ENCODE assay signal across 24 cellular contexts in genomic region chr10:78377362-78377761, GRCh38.
DNase-seq lines count a peak whose midpoint lies in the region; ATAC-seq and TF ChIP-seq lines count a peak whose summit lies in the region.
"Had no signal": no experiment of that assay in that cellular context is flagged by ENCODE, and none has a peak within 500 bp of the region (broad histone marks: within the 10 kb centered on the region; RNA-seq: fewer than 3 reads in every experiment).

No MANE protein-coding gene starts in this region.

- H3K27me3 ChIP-seq in neural cell (ENCODE audit: insufficient read depth, low read depth, low read length) = no peaks in the 10 kb centered on the region
- H3K27me3 ChIP-seq: brain microvascular endothelial cell, esophagus muscularis mucosa, gastrocnemius medialis, tibial nerve had no signal

- peak overlapping the region; percentile 86 for H3K9ac ChIP-seq in neural cell (ENCODE audit: low read length)

- H3K4me2 ChIP-seq in neural cell (ENCODE audit: low read length) = no peak overlapping the region

- ATAC-seq in HG03439 (IDR thresholded peaks at IDR 0.05; ENCODE audit: unreplicated experiment) = no peak
- ATAC-seq: effector memory CD8-positive, alpha-beta T cell; gastrocnemius medialis had no signal

- intact Hi-C loops in head of caudate nucleus (cut with DNase I) = no loop called here

- peak; percentile 73 for DNase-seq in ELF-1 (ENCODE audit: low read depth, low spot score)
- DNase-seq in NCI-H146 (lab: John Stamatoyannopoulos, UW) = peak; percentile 97
- DNase-seq in amniotic epithelial cell (ENCODE audit: low read depth) = peak; percentile 13
- no peak for DNase-seq in NCI-H82 treated with DMSO at 0.1 percent for 48 hours (lab: John Stamatoyannopoulos, UW; ENCODE audit: unreplicated experiment)
- DNase-seq in DMS53 treated with DMSO at 0.1 percent for 48 hours (lab: John Stamatoyannopoulos, UW; ENCODE audit: unreplicated experiment) = no peak
- no peak for DNase-seq in head of caudate nucleus
- DNase-seq: activated CD4-positive, alpha-beta T cell treated with anti-CD3 and anti-CD28 coated beads, Interleukin-2, amount 10 ng/mL, durations not matched to agents 7 days and 5 days; activated CD8-positive, alpha-beta memory T cell treated with anti-CD3 and anti-CD28 coated beads, Interleukin-2, amount 50 U/mL, for 4 hours; activated naive CD8-positive, alpha-beta T cell treated with anti-CD3 and anti-CD28 coated beads for 36 hours; brain microvascular endothelial cell; CD4-positive, CD25-positive, alpha-beta regulatory T cell; DMS 273 treated with DMSO at 0.1 percent for 48 hours; effector memory CD8-positive, alpha-beta T cell; gastrocnemius medialis; Kasumi-1; kidney glomerular epithelial cell; mammary epithelial cell; NCI-H1105; NCI-H774; stimulated activated CD4-positive, alpha-beta T cell treated with anti-CD3 and anti-CD28 coated beads, Interleukin-12 subunit alpha, Interleukin-12 subunit beta, amount 100 ng/mL, for 4 hours had no signal

- H3K36me3 ChIP-seq in neural cell (ENCODE audit: insufficient read depth, low read length) = no peaks in the 10 kb centered on the region
- H3K36me3 ChIP-seq: brain microvascular endothelial cell, esophagus muscularis mucosa, gastrocnemius medialis, tibial nerve had no signal

- no peaks in the 10 kb centered on the region for H3K79me2 ChIP-seq in neural cell (replicated peaks; ENCODE audit: insufficient read depth, low read length)

- H3K9me3 ChIP-seq in neural cell (ENCODE audit: low read length) = no peaks in the 10 kb centered on the region
- H3K9me3 ChIP-seq: gastrocnemius medialis had no signal

- no peak for TF ChIP-seq CTCF in neural cell (IDR thresholded peaks at IDR 0.05; ENCODE audit: poor library complexity, severe bottlenecking)

- no peaks in the 10 kb centered on the region for H4K20me1 ChIP-seq in neural cell (ENCODE audit: insufficient read depth)

- H3F3A ChIP-seq in neural cell (ENCODE audit: insufficient read depth, low read length, poor library complexity, severe bottlenecking) = peaks cover 8% of the 10 kb centered on the region

- no peak for TF ChIP-seq EP300 in neural cell (conservative IDR thresholded peaks at IDR 0.05; ENCODE audit: poor library complexity, severe bottlenecking)

- no peaks in the 10 kb centered on the region for H3K9me2 ChIP-seq in neural cell (ENCODE audit: insufficient read depth, low read length)

- no peak for TF ChIP-seq RAD21 in neural cell (conservative IDR thresholded peaks at IDR 0.05)

- no peak overlapping the region for H3K4me3 ChIP-seq in neural cell (ENCODE audit: low read length)
- H3K4me3 ChIP-seq: esophagus muscularis mucosa, gastrocnemius medialis, tibial nerve had no signal

- no peak overlapping the region for H2AFZ ChIP-seq in neural cell (ENCODE audit: low read depth, low read length)

- H3K27ac ChIP-seq in neural cell (ENCODE audit: low read length) = peak overlapping the region; percentile 100
- H3K27ac ChIP-seq: brain microvascular endothelial cell, esophagus muscularis mucosa, gastrocnemius medialis, tibial nerve had no signal

TF ChIP-seq in neural cell, 6 proteins besides CTCF, POLR2A, EP300 and RAD21:
- TF ChIP-seq REST (IDR thresholded peaks at IDR 0.05; ENCODE audit: borderline replicate concordance) (no peak), EZH2 (IDR thresholded peaks at IDR 0.05; ENCODE audit: borderline replicate concordance, insufficient read depth, low read length, poor library complexity, severe bottlenecking) (no peak), SMC3 (conservative IDR thresholded peaks at IDR 0.05; ENCODE audit: poor library complexity) (no peak), MXI1 (conservative IDR thresholded peaks at IDR 0.05; ENCODE audit: poor library complexity, severe bottlenecking) (no peak), POLR2AphosphoS5 (IDR thresholded peaks at IDR 0.05) (no peak), TAF1 (IDR thresholded peaks at IDR 0.05; ENCODE audit: low read depth) (no peak)
TF ChIP-seq in neural cell: peak in this region for 0.

Comparison
In these comparisons a context has a peak if more than half of its experiments do, and no peak if none do; other contexts are left out.
1. DNase-seq: peak in ELF-1 (single experiment), NCI-H146 (single experiment) and amniotic epithelial cell (single experiment); none in NCI-H82 treated with DMSO at 0.1 percent for 48 hours (single experiment), DMS53 treated with DMSO at 0.1 percent for 48 hours (single experiment) and head of caudate nucleus (0 of 42).